ENCODE assay signal across 1 cellular context in the genomic region with DNA sequence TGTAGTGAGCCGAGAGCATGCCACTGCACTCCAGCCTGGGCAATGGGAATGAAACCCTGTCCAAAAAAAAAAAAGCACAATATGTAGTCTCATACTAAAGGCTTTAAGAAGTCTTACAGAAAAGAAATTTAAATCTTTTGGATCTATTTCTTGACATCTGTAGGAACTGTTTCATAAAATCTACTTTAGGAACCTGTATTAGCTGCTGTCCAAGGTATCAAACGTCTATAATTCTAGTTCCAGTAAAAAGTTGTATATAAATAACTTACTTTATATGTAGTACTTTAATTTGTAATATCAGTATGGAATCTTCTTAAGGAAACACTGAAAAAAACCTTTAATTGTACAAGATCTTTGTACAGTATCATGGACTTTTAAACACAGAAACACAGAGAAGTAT.
TF ChIP-seq lines count a peak whose summit lies in the region.

No MANE protein-coding gene starts in this region.

TF ChIP-seq in HEK293, 187 proteins besides CTCF, POLR2A, EP300 and RAD21 (continued from another document):
- TF ChIP-seq ZNF621 (tag by site-specific recombination; IDR thresholded peaks at IDR 0.05) = no peak
